In genomic region chr6:144266091-144266649, GRCh38 we compare ENCODE assay signal across 1 cellular context.
TF ChIP-seq lines count a peak whose summit lies in the region.

No MANE protein-coding gene starts in this region.

TF ChIP-seq in HCT116, 20 proteins besides CTCF, POLR2A, EP300 and RAD21 (continued from another document):
- no peak for TF ChIP-seq ZBTB33 (IDR thresholded peaks at IDR 0.05; ENCODE audit: extremely low read depth, insufficient replicate concordance, low read length)
- no peak for TF ChIP-seq ZFX (IDR thresholded peaks at IDR 0.05)
- TF ChIP-seq FOSL1 (IDR thresholded peaks at IDR 0.05; ENCODE audit: low read depth): 0 out of 2 replicates have a peak, but pooled peaks have one; percentile 15
- peak; percentile 45; the same call in 1 of the 2 replicates for TF ChIP-seq MAX (IDR thresholded peaks at IDR 0.05)
- peak; percentile 42 for TF ChIP-seq SP1 (IDR thresholded peaks at IDR 0.05; ENCODE audit: low read depth)
- no peak for TF ChIP-seq ELF1 (IDR thresholded peaks at IDR 0.05; ENCODE audit: borderline replicate concordance, low read depth)
